ENCODE assay signal across 20 cellular contexts in the genomic region with DNA sequence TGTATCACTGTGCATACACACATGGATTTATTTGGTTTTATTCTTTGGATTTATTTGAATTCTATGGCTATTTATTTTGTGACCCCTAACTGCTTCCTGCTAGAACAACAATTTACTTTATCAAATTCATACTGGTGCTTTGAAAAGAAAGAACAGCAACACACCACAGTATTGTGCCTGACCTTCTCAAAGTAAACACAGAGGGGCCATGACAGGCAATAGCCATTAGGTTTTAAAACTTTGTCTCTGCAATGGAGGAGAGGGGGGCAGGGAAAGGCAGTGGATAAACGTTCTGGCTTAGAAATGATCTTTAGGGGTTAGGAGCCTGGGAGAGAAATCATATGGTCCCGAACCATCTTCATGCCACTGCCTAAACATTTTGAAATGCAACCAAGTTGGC. TPM values are rescaled to one million over a fixed set of nuclear protein-coding genes. Genes with fewer than 3 reads are reported as not detected.
DNase-seq lines count a peak whose midpoint lies in the region; ATAC-seq and TF ChIP-seq lines count a peak whose summit lies in the region.
"Had no signal": no experiment of that assay in that cellular context is flagged by ENCODE, and none has a peak within 500 bp of the region (broad histone marks: within the 10 kb centered on the region; RNA-seq: fewer than 3 reads in every experiment).

No MANE protein-coding gene starts in this region.

- H3K14ac ChIP-seq in IMR-90 (replicated peaks; ENCODE audit: low read depth, low read length) = no peak overlapping the region

- no peak overlapping the region for H3K23ac ChIP-seq in IMR-90 (ENCODE audit: low read depth, low read length)

- peaks cover 88% of the 10 kb centered on the region for H3K4me1 ChIP-seq in GM23338 (ENCODE audit: insufficient read depth)
- H3K4me1 ChIP-seq in IMR-90 (ENCODE audit: control insufficient read depth, insufficient read depth, low read length) = peaks cover 5% of the 10 kb centered on the region; the same call in 1 of the 2 replicates
- H3K4me1 ChIP-seq in right cardiac atrium (ENCODE audit: control insufficient read depth, insufficient read depth, low read length) = peaks cover 19% of the 10 kb centered on the region

- no TSS peak for BruUV-seq in IMR-90 (replicated peaks; lab: Mats Ljungman, UMichigan)

- H3K36me3 Mint-ChIP-seq in GM23338 (ENCODE audit: low read depth) (peaks cover 51% of the 10 kb centered on the region), mesothelial cell of epicardium (peaks cover 46% of the 10 kb centered on the region)

- H2AK5ac ChIP-seq in IMR-90 (ENCODE audit: low read depth, low read length) = no peak overlapping the region

- H3K4me2 ChIP-seq in GM23338 (peak overlapping the region; percentile 62), IMR-90 (ENCODE audit: low read depth, low read length) (peak overlapping the region; percentile 3; the same call in 1 of the 2 replicates)

- dilution Hi-C loops in IMR-90 (cut with HindIII; ENCODE audit: low sequenced_read_pairs, unreplicated experiment) = no loop called here

- H3K4me3 ChIP-seq in GM23338 (peak overlapping the region; percentile 8; the same call in 1 of the 2 replicates), IMR-90 (ENCODE audit: insufficient read depth, low read depth, low read length) (no peak overlapping the region), right cardiac atrium (ENCODE audit: low read length) (no peak overlapping the region)
- H3K4me3 ChIP-seq: GM12878 had no signal

- H2AK9ac ChIP-seq in IMR-90 (replicated peaks; ENCODE audit: low read depth, low read length, poor library complexity) = no peak overlapping the region

- H3K18ac ChIP-seq in IMR-90 (ENCODE audit: low read depth, low read length) = no peak overlapping the region

- no peak overlapping the region for H3K9ac ChIP-seq in IMR-90 (ENCODE audit: low read depth, low read length)

- H3K4ac ChIP-seq in IMR-90 (ENCODE audit: low read depth, low read length) = no peak overlapping the region

- TF ChIP-seq CTCF in GM23338 (conservative IDR thresholded peaks at IDR 0.05; ENCODE audit: low read depth in 2 of 2) (no peak), IMR-90 (conservative IDR thresholded peaks at IDR 0.05; ENCODE audit: low read depth, low read length) (no peak), mesothelial cell of epicardium (IDR thresholded peaks at IDR 0.05; ENCODE audit: unreplicated experiment) (no peak)

- H4K5ac ChIP-seq in IMR-90 (ENCODE audit: low read depth, low read length) = no peak overlapping the region

- no peak overlapping the region for H2BK120ac ChIP-seq in IMR-90 (ENCODE audit: low read depth, low read length)

- H2AFZ ChIP-seq in GM23338 (no peak overlapping the region), IMR-90 (replicated peaks; ENCODE audit: low read length, poor library complexity) (no peak overlapping the region)

- H4K8ac ChIP-seq in IMR-90 (ENCODE audit: low read depth in 2 of 2, low read length in 2 of 2) = no peak overlapping the region

- no peaks in the 10 kb centered on the region for H4K20me1 ChIP-seq in GM23338 (replicated peaks; ENCODE audit: insufficient read depth)
- H4K20me1 ChIP-seq in IMR-90 (ENCODE audit: insufficient read depth, low read length) = peaks cover 90% of the 10 kb centered on the region

- peaks cover 89% of the 10 kb centered on the region for H3K4me1 Mint-ChIP-seq in GM23338
- H3K4me1 Mint-ChIP-seq in mesothelial cell of epicardium = peaks cover 11% of the 10 kb centered on the region

- H3K9me1 ChIP-seq in IMR-90 (ENCODE audit: insufficient read depth, low read length) = peaks cover 11% of the 10 kb centered on the region

- H3K9me2 ChIP-seq in GM23338 (ENCODE audit: insufficient read depth) = peaks cover 6% of the 10 kb centered on the region; the same call in 1 of the 2 replicates

- no peaks in the 10 kb centered on the region for H3K9me3 Mint-ChIP-seq in GM23338
- no peaks in the 10 kb centered on the region for H3K9me3 Mint-ChIP-seq in mesothelial cell of epicardium

- H3K9me3 ChIP-seq in IMR-90 (ENCODE audit: control insufficient read depth, insufficient read depth, low read length) (no peaks in the 10 kb centered on the region), right cardiac atrium (ENCODE audit: control insufficient read depth, low read length) (no peaks in the 10 kb centered on the region)

- TF ChIP-seq RAD21 in IMR-90 (IDR thresholded peaks at IDR 0.05; ENCODE audit: low read length) = no peak

- no peak overlapping the region for H4K91ac ChIP-seq in IMR-90 (ENCODE audit: insufficient read depth, low read depth, low read length)

- H3K27ac ChIP-seq in GM23338 (ENCODE audit: low read depth) (peak overlapping the region; percentile 90), IMR-90 (ENCODE audit: insufficient read depth, low read length) (no peak overlapping the region), right cardiac atrium (ENCODE audit: low read length) (peak overlapping the region; percentile 15)
- H3K27ac ChIP-seq: HL-60 had no signal

- no peak for TF ChIP-seq POLR2A in IMR-90 (IDR thresholded peaks at IDR 0.05; ENCODE audit: low read depth, low read length)

- CTCF ChIA-PET in IMR-90 (lab: Yijun Ruan, JAX) = no interaction called here

- H3K79me1 ChIP-seq in IMR-90 (ENCODE audit: low read depth in 1 of 2, low read length in 2 of 2) = peaks cover 33 to 91% of the 10 kb centered on the region in 2 experiments

- H3K27me3 Mint-ChIP-seq in GM23338 (ENCODE audit: insufficient read depth, low read depth, poor library complexity) (no peaks in the 10 kb centered on the region), mesothelial cell of epicardium (ENCODE audit: low read depth) (no peaks in the 10 kb centered on the region)

- H3K79me2 ChIP-seq in GM23338 (replicated peaks; ENCODE audit: insufficient read depth) = peaks cover 82% of the 10 kb centered on the region

- H3K27me3 ChIP-seq in GM23338 (ENCODE audit: insufficient read depth) = no peaks in the 10 kb centered on the region
- no peaks in the 10 kb centered on the region for H3K27me3 ChIP-seq in IMR-90 (ENCODE audit: control insufficient read depth, insufficient read depth, low read length)
- no peaks in the 10 kb centered on the region for H3K27me3 ChIP-seq in right cardiac atrium (ENCODE audit: control insufficient read depth, insufficient read depth)

- H3K27ac Mint-ChIP-seq in GM23338 (peak overlapping the region; percentile 65; the same call in 1 of the 2 replicates), mesothelial cell of epicardium (peak overlapping the region; percentile 47)

- no peak overlapping the region for H2BK5ac ChIP-seq in IMR-90 (ENCODE audit: low read depth, low read length, poor library complexity, severe bottlenecking)

- peaks cover 13% of the 10 kb centered on the region for H3F3A ChIP-seq in GM23338 (replicated peaks; ENCODE audit: low read depth)

- WGBS in IMR-90 (ENCODE audit: extremely low coverage in 2 of 2, insufficient read length in 1 of 2), 2 experiments = 0% methylated on average over 1 of the region's 2 CpGs; no CpG with 5 or more reads in 1 of the 2 experiments
- 22% methylated on average over 2 of the region's 2 CpGs for whole genome bisulfite sequencing in right cardiac atrium

- POLR2A ChIA-PET in IMR-90 (lab: Charles Lee; ENCODE audit: unreplicated experiment) = no interaction called here

- no peak for DNase-seq in GM23338 (ENCODE audit: low spot score)
- DNase-seq in IMR-90 = no peak
- DNase-seq in right cardiac atrium = no peak
- no peak for DNase-seq in mesothelial cell of epicardium (ENCODE audit: low spot score in 2 of 2, unreplicated experiment in 2 of 2)
- no peak for DNase-seq in NCI-H345 (lab: John Stamatoyannopoulos, UW)
- no peak for DNase-seq in stimulated activated CD4-positive, alpha-beta T cell treated with anti-CD3 and anti-CD28 coated beads, Interleukin-2, amount 100 ng/mL, for 48 hours
- DNase-seq: AML-193, Calu3, DMS79, Karpas-422, MM.1S, NCI-H1105, NCI-H1694 treated with DMSO at 0.1 percent for 48 hours, SHP77 treated with DMSO at 0.1 percent for 48 hours had no signal

- no peak overlapping the region for H2BK15ac ChIP-seq in IMR-90 (ENCODE audit: low read depth, low read length)

- H3K56ac ChIP-seq in IMR-90 (ENCODE audit: extremely low read depth, insufficient read depth, low read length) = no peak overlapping the region

- H2BK20ac ChIP-seq in IMR-90 (ENCODE audit: low read depth, low read length) = no peak overlapping the region

- no peak overlapping the region for H3K4me3 Mint-ChIP-seq in GM23338
- H3K4me3 Mint-ChIP-seq in mesothelial cell of epicardium = no peak overlapping the region

- no peak for ATAC-seq in GM23338
- no peak for ATAC-seq in IMR-90 (ENCODE audit: low read depth)
- no peak for ATAC-seq in right cardiac atrium
- no peak for ATAC-seq in GM21825 (IDR thresholded peaks at IDR 0.05; ENCODE audit: unreplicated experiment)
- no peak for ATAC-seq in SK-N-SH treated with all-trans-retinoic acid at 6 μM for 48 hours
- ATAC-seq: GM12878, Panc1 had no signal

- 0 out of 2 replicates have a peak, but pooled peaks cover 6% of the 10 kb centered on the region for H3K36me3 ChIP-seq in GM23338 (ENCODE audit: insufficient read depth)
- H3K36me3 ChIP-seq in IMR-90 (ENCODE audit: control insufficient read depth, insufficient read depth, low read length) = peaks cover 41% of the 10 kb centered on the region

- intact Hi-C loops in IMR-90 (cut with micrococcal nuclease) = no loop called here
- intact Hi-C loops in right cardiac atrium (cut with DNase I) = no loop called here

- in situ Hi-C loops in IMR-90 (cut with MboI; ENCODE audit: low sequenced_read_pairs) = no loop called here

TF ChIP-seq in GM23338, 12 proteins besides CTCF, POLR2A, EP300 and RAD21 (continues in another document):
- no peak for TF ChIP-seq STAT1 (IDR thresholded peaks at IDR 0.05; ENCODE audit: unreplicated experiment)

TF ChIP-seq in SK-N-SH treated with all-trans-retinoic acid at 6 μM for 48 hours, 23 proteins besides CTCF, POLR2A, EP300 and RAD21 (continues in another document):
- TF ChIP-seq PPARA (CRISPR knock-in tag; IDR thresholded peaks at IDR 0.05; ENCODE audit: borderline replicate concordance) (no peak), OSR1 (CRISPR knock-in tag; IDR thresholded peaks at IDR 0.05) (no peak), ISL1 (CRISPR knock-in tag; IDR thresholded peaks at IDR 0.05) (no peak), BACH2 (CRISPR knock-in tag; IDR thresholded peaks at IDR 0.05; ENCODE audit: borderline replicate concordance) (no peak), RARB (CRISPR knock-in tag; IDR thresholded peaks at IDR 0.05) (no peak)

RNA-seq across cellular contexts. Expression of a gene that starts 40.0 kb away (rescaled TPM):
- total RNA-seq in GM23338 (2014; rRNA removed; shearing (Covaris generic)) = 49.0 and 61.9 TPM in 2 replicates
- 41.9 and 42.2 TPM in 2 replicates for polyA plus RNA-seq in GM23338 (2016; fragmentation: Nextera tagmentation; extraction: Ambion mirVana)
- total RNA-seq in IMR-90 (2012; rRNA removed) = 46.4 and 56.6 TPM in 2 replicates
- polyA plus RNA-seq in IMR-90 (2012; rRNA removed) = 49.9 and 52.1 TPM in 2 replicates
- 32.9 and 56.4 TPM in 2 replicates for polyA plus RNA-seq in IMR-90 (2012; cell fraction: cytosol; rRNA removed)
- 37.9 and 66.1 TPM in 2 replicates for polyA plus RNA-seq in IMR-90 (2012; cell fraction: nucleus; rRNA removed; ENCODE audit: low replicate concordance)
- 100 to 1,000 TPM in 1 of 4 donors, 10 to 100 TPM in 3; 85.4 to 120 (median 94.6) TPM for total RNA-seq in right cardiac atrium
- 47.7 TPM for polyA plus RNA-seq in right cardiac atrium
- total RNA-seq in mesothelial cell of epicardium = 61.8 to 64.5 TPM (median 64.4 TPM) in 3 replicates
- total RNA-seq: G401 had no signal
